ENCODE assay signal across 25 cellular contexts in genomic region chr4:67006791-67007190, GRCh38.
"Had no signal": no experiment of that assay in that cellular context is flagged by ENCODE, and none has a peak within 500 bp of the region (broad histone marks: within the 10 kb centered on the region; RNA-seq: fewer than 3 reads in every experiment).

No MANE protein-coding gene starts in this region.

- H3K4me1 ChIP-seq: ascending aorta, esophagus squamous epithelium had no signal

- H3K36me3 ChIP-seq: ascending aorta, esophagus squamous epithelium had no signal

- H3K27ac ChIP-seq: ascending aorta, coronary artery, epithelial cell of prostate, esophagus squamous epithelium had no signal

- H3K27me3 ChIP-seq: ascending aorta, esophagus squamous epithelium had no signal

- ATAC-seq: activated CD4-positive, alpha-beta T cell treated with anti-CD3 and anti-CD28 coated beads for 36 hours; activated naive CD4-positive, alpha-beta T cell treated with anti-CD3 and anti-CD28 coated beads, Interleukin-2, amount 50 U/mL, for 72 hours; activated T-cell treated with anti-CD3 and anti-CD28 coated beads, Interleukin-2, amount 50 U/mL, for 72 hours; effector memory CD8-positive, alpha-beta T cell; T-cell had no signal

- H3K9me3 ChIP-seq: ascending aorta, esophagus squamous epithelium had no signal

- H3K4me3 ChIP-seq: ascending aorta, coronary artery, esophagus squamous epithelium had no signal

- FAIRE-seq: bronchial epithelial cell, endothelial cell of umbilical vein, frontal cortex had no signal

- DNase-seq: activated CD4-positive, alpha-beta memory T cell treated with anti-CD3 and anti-CD28 coated beads, Interleukin-2, amount 10 ng/mL, durations not matched to agents 7 days and 5 days; activated CD4-positive, alpha-beta T cell treated with anti-CD3 and anti-CD28 coated beads for 36 hours; activated CD4-positive, alpha-beta T cell treated with anti-CD3 and anti-CD28 coated beads, Interleukin-2, amount 10 ng/mL, durations not matched to agents 24 days and 14 days; activated CD4-positive, CD25-positive, alpha-beta regulatory T cell; activated CD4-positive, CD25-positive, alpha-beta regulatory T cell treated with anti-CD3 and anti-CD28 coated beads, Interleukin-2, amount 50 U/mL, for 72 hours; activated CD8-positive, alpha-beta memory T cell treated with anti-CD3 and anti-CD28 coated beads, Interleukin-2, amount 50 U/mL, for 48 hours; activated gamma-delta T cell; activated naive CD4-positive, alpha-beta T cell; activated naive CD4-positive, alpha-beta T cell treated with anti-CD3 and anti-CD28 coated beads, Interleukin-2, amount 10 ng/mL, durations not matched to agents 7 days and 5 days; activated naive CD8-positive, alpha-beta T cell treated with anti-CD3 and anti-CD28 coated beads, Interleukin-2, amount 10 ng/mL, durations not matched to agents 7 days and 5 days; activated T-cell treated with anti-CD3 and anti-CD28 coated beads for 4 hours; activated T-cell treated with anti-CD3 and anti-CD28 coated beads, Interleukin-2, amount 50 U/mL, for 24 hours; activated T-cell treated with anti-CD3 and anti-CD28 coated beads, Interleukin-2, amount 50 U/mL, for 72 hours; effector CD4-positive, alpha-beta T cell; effector memory CD8-positive, alpha-beta T cell; esophagus squamous epithelium; head of caudate nucleus; T-cell had no signal
